ENCODE assay signal across 16 cellular contexts in genomic region chr14:25034803-25035681, GRCh38. TPM values are rescaled to one million over a fixed set of nuclear protein-coding genes. Genes with fewer than 3 reads are reported as not detected.
DNase-seq lines count a peak whose midpoint lies in the region; TF ChIP-seq lines count a peak whose summit lies in the region.
"Had no signal": no experiment of that assay in that cellular context is flagged by ENCODE, and none has a peak within 500 bp of the region (broad histone marks: within the 10 kb centered on the region; RNA-seq: fewer than 3 reads in every experiment).

No MANE protein-coding gene starts in this region.

- H3K27ac ChIP-seq in C4-2B (peak overlapping the region; percentile 57), mammary epithelial cell (ENCODE audit: insufficient read depth, low read depth, low read length) (no peak overlapping the region)
- H3K27ac ChIP-seq: KMS-11 had no signal

- H3K4me2 ChIP-seq in mammary epithelial cell (ENCODE audit: insufficient read depth, low read depth, low read length): no peak overlapping the region
- H3K4me2 ChIP-seq: KMS-11 had no signal

- intact Hi-C loops in mammary epithelial cell (cut with micrococcal nuclease): no loop called here

- no peak overlapping the region for H3K9ac ChIP-seq in mammary epithelial cell (ENCODE audit: insufficient read depth, low read length)
- H3K9ac ChIP-seq: KMS-11 had no signal

- CTCF ChIA-PET in mammary epithelial cell (lab: Charles Lee; ENCODE audit: low non-redundant PET): no interaction called here

- peaks cover 9% of the 10 kb centered on the region for H3K9me3 ChIP-seq in mammary epithelial cell (replicated peaks; ENCODE audit: insufficient read depth, low read length)

- no peak overlapping the region for H3K4me3 ChIP-seq in mammary epithelial cell (replicated peaks in 1 of 3; ENCODE audit: insufficient read depth in 1 of 3, low read depth in 2 of 3, low read length in 3 of 3)

- DNase-seq in DMS153 (lab: John Stamatoyannopoulos, UW) (peak; percentile 9), SK-MEL-5 (ENCODE audit: low read depth, low spot score) (peak; percentile 46), left kidney (ENCODE audit: low read depth, low spot score) (peak; percentile 20), NCI-H2171 treated with DMSO at 0.1 percent for 48 hours (lab: John Stamatoyannopoulos, UW) (no peak), hypothalamus (lab: John Stamatoyannopoulos, UW) (no peak), mammary epithelial cell (no peak)
- DNase-seq: ACHN; CD4-positive, alpha-beta T cell; MM.1S; NCI-H1105; NCI-H1694; NCI-H2107; NCI-H446 treated with DMSO at 0.1 percent for 48 hours; NCI-H82 had no signal

- H3K79me2 ChIP-seq in mammary epithelial cell (ENCODE audit: insufficient read depth, low read length): no peaks in the 10 kb centered on the region

- dilution Hi-C loops in mammary epithelial cell (cut with HindIII; ENCODE audit: low sequenced_read_pairs): no loop called here

- no peaks in the 10 kb centered on the region for H3K27me3 ChIP-seq in mammary epithelial cell (ENCODE audit: insufficient read depth, low read length)

- peak; percentile 30 for TF ChIP-seq CTCF in C4-2B (conservative IDR thresholded peaks at IDR 0.05)
- no peak for TF ChIP-seq CTCF in mammary epithelial cell (conservative IDR thresholded peaks at IDR 0.05 in 1 of 2, IDR thresholded peaks at IDR 0.05 in 1 of 2; ENCODE audit: extremely low read depth in 1 of 2, insufficient read depth in 1 of 2, low read depth in 1 of 2, low read length in 2 of 2)

- in situ Hi-C loops in SK-MEL-5 (cut with HindIII; ENCODE audit: low pct_unique_long_range_greater_than_20kb, low sequenced_read_pairs) (loop anchor here (10.0 kb wide), 1 partner anchor 50 kb away; no protein-coding TSS in a partner anchor), mammary epithelial cell (cut with MboI; ENCODE audit: low sequenced_read_pairs in 2 of 2) (no loop called here)

- H2AFZ ChIP-seq in mammary epithelial cell (ENCODE audit: low read depth, low read length): no peak overlapping the region

- H3K36me3 ChIP-seq in mammary epithelial cell (ENCODE audit: insufficient read depth, low read length): no peaks in the 10 kb centered on the region

- BruUV-seq in mammary epithelial cell (replicated peaks; lab: Mats Ljungman, UMichigan): no TSS peak

- no peaks in the 10 kb centered on the region for H3K4me1 ChIP-seq in mammary epithelial cell (ENCODE audit: insufficient read depth, low read length)

- WGBS in mammary epithelial cell (ENCODE audit: low coverage, missing lambda C conversion rate): 30% methylated on average over 6 of the region's 11 CpGs

- no peaks in the 10 kb centered on the region for H4K20me1 ChIP-seq in mammary epithelial cell (ENCODE audit: insufficient read depth, low read length)

RNA-seq across cellular contexts. Expression of gene STXBP6, which starts 14.9 kb away (rescaled TPM):
- 34.3 and 37.4 TPM in 2 replicates for total RNA-seq in SK-MEL-5 (2014; rRNA removed; shearing (Covaris generic))
- 17.2 and 21.7 TPM in 2 replicates for polyA plus RNA-seq in SK-MEL-5 (2015; cell fraction: cytosol; rRNA removed)
- 9.7 and 11.4 TPM in 2 replicates for polyA plus RNA-seq in SK-MEL-5 (2015; cell fraction: nucleus; rRNA removed)
- total RNA-seq in mammary epithelial cell: under 1 TPM; 0.17 to 0.35 TPM
- 0.18 TPM for polyA plus RNA-seq in mammary epithelial cell
- 7.6 TPM for polyA minus RNA-seq in mammary epithelial cell
- total RNA-seq: CD4-positive, alpha-beta T cell had no signal

Comparison
In these comparisons a context has a peak if more than half of its experiments do, and no peak if none do; other contexts are left out.
1. DNase-seq: peak in DMS153 (single experiment), SK-MEL-5 (single experiment) and left kidney (single experiment); none in NCI-H2171 treated with DMSO at 0.1 percent for 48 hours (single experiment), hypothalamus (0 of 51) and mammary epithelial cell (single experiment).
2. RNA of gene STXBP6, which starts 14.9 kb away (total RNA-seq): 34.3 to 37.4 TPM in SK-MEL-5; 0.17 to 0.35 TPM in mammary epithelial cell; every median in the first group is over 10 times any median in the second.